Comparison of ENCODE assay signal across 14 cellular contexts in genomic region chr7:81925530-81925929, GRCh38.
DNase-seq lines count a peak whose midpoint lies in the region; ATAC-seq and TF ChIP-seq lines count a peak whose summit lies in the region.
"Had no signal": no experiment of that assay in that cellular context is flagged by ENCODE, and none has a peak within 500 bp of the region (broad histone marks: within the 10 kb centered on the region; RNA-seq: fewer than 3 reads in every experiment).

No MANE protein-coding gene starts in this region.

- H3K9me3 Mint-ChIP-seq in natural killer cell treated with Interleukin-12 subunit alpha and Interleukin-12 subunit beta and Interleukin-15 and Interleukin-18, amount 100 ng/mL, for 72 hours = peaks cover 12% of the 10 kb centered on the region
- H3K9me3 Mint-ChIP-seq: mesothelial cell of epicardium had no signal

- H3K4me1 Mint-ChIP-seq in natural killer cell treated with Interleukin-12 subunit alpha and Interleukin-12 subunit beta and Interleukin-15 and Interleukin-18, amount 100 ng/mL, for 72 hours (ENCODE audit: low read depth in 2 of 2) = no peaks in the 10 kb centered on the region

- ATAC-seq in GM18498 (IDR thresholded peaks at IDR 0.05; ENCODE audit: unreplicated experiment) (peak; percentile 74), HG02885 (IDR thresholded peaks at IDR 0.05; ENCODE audit: poor library complexity, unreplicated experiment) (peak; percentile 92), HG03565 (IDR thresholded peaks at IDR 0.05; ENCODE audit: unreplicated experiment) (peak; percentile 82)
- ATAC-seq in natural killer cell treated with Interleukin-12 subunit alpha and Interleukin-12 subunit beta and Interleukin-15 and Interleukin-18, amount 100 ng/mL, for 72 hours = no peak

- peak; percentile 7 for DNase-seq in GM20000 (ENCODE audit: low spot score)
- DNase-seq in activated effector memory CD4-positive, alpha-beta T cell treated with anti-CD3 and anti-CD28 coated beads, Interleukin-2, amount 50 U/mL, for 16 hours = no peak
- no peak for DNase-seq in natural killer cell treated with Interleukin-12 subunit alpha and Interleukin-12 subunit beta and Interleukin-15 and Interleukin-18, amount 100 ng/mL, for 72 hours (ENCODE audit: low spot score)
- DNase-seq in AML-193 (lab: John Stamatoyannopoulos, UW) = no peak
- no peak for DNase-seq in ecto neural progenitor cell (ENCODE audit: low spot score)
- DNase-seq: activated CD4-positive, alpha-beta T cell treated with anti-CD3 and anti-CD28 coated beads for 1 hour; DMS153; NCI-H345; Peyer's patch; T-helper 1 cell had no signal

- H3K4me3 Mint-ChIP-seq in natural killer cell treated with Interleukin-12 subunit alpha and Interleukin-12 subunit beta and Interleukin-15 and Interleukin-18, amount 100 ng/mL, for 72 hours = no peak overlapping the region
- H3K4me3 Mint-ChIP-seq: mesothelial cell of epicardium had no signal

- TF ChIP-seq CTCF in GM20000 (IDR thresholded peaks at IDR 0.05; ENCODE audit: extremely low read depth, missing control alignments) = no peak

- H3K27me3 Mint-ChIP-seq in natural killer cell treated with Interleukin-12 subunit alpha and Interleukin-12 subunit beta and Interleukin-15 and Interleukin-18, amount 100 ng/mL, for 72 hours = no peaks in the 10 kb centered on the region

- H3K36me3 Mint-ChIP-seq in natural killer cell treated with Interleukin-12 subunit alpha and Interleukin-12 subunit beta and Interleukin-15 and Interleukin-18, amount 100 ng/mL, for 72 hours = peaks cover 4% of the 10 kb centered on the region
- H3K36me3 Mint-ChIP-seq: mesothelial cell of epicardium had no signal

- no peak overlapping the region for H3K27ac Mint-ChIP-seq in natural killer cell treated with Interleukin-12 subunit alpha and Interleukin-12 subunit beta and Interleukin-15 and Interleukin-18, amount 100 ng/mL, for 72 hours
- H3K27ac Mint-ChIP-seq: mesothelial cell of epicardium had no signal

Comparison
In these comparisons a context has a peak if more than half of its experiments do, and no peak if none do; other contexts are left out.
1. ATAC-seq: peak in GM18498 (single experiment), HG02885 (single experiment) and HG03565 (single experiment); none in natural killer cell treated with Interleukin-12 subunit alpha and Interleukin-12 subunit beta and Interleukin-15 and Interleukin-18, amount 100 ng/mL, for 72 hours (0 of 2).